Comparison of ENCODE assay signal across 8 cellular contexts in the genomic region with DNA sequence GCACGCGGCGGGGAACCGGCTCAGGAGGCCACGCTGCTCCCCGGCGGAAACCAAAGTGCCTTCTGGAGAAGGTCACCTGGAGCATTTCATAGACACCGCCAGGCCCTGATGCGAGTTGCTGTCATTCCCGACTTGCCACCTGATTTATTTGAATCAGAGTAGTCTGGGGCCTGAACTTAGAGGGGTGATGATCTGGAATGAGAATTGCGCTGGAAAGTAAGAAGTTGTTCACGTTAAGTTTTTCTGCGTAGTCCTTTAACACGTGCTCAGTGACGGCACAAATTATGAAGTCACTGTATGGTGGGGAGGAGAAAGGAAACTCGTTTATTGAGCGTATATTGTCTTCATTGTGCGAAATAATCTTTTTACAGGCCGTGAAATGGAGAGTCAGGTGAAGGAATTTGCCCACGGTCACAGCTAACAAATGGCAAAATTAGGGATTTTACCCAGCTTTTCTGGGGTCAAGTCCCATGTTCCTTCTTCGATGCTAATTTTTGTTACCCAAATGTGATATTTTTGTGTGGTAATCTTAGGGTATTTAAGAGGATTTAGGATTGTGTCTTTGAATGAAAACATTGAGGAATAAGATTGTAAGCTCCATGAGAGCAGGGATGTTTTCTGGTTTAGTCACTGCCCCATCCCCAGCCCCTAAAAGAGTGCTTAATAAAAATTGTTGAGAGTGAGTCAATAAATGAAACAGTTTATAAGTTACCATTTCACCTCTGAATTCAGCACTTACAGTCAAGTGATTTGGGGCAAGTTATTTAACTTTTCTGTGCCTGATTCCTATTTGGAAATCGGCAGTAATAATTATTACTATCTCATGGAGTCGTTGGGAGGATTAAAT. TPM values are rescaled to one million over a fixed set of nuclear protein-coding genes. Genes with fewer than 3 reads are reported as not detected.
A peak's percentile ranks its signal among the peaks of the same experiment; 100 is the strongest.
DNase-seq lines count a peak whose midpoint lies in the region; ATAC-seq and TF ChIP-seq lines count a peak whose summit lies in the region.

No MANE protein-coding gene starts in this region.

- peaks cover 47% of the 10 kb centered on the region for H3K36me3 Mint-ChIP-seq in dendritic cell treated with granulocyte-macrophage colony-stimulating factor and Interleukin-4, amounts not matched to agents 40 ng/mL and 50 ng/mL, for 4 days (ENCODE audit: low read depth)

- no peaks in the 10 kb centered on the region for H3K9me2 ChIP-seq in GM23248 (ENCODE audit: insufficient read depth)

- intact Hi-C loops in dendritic cell treated with granulocyte-macrophage colony-stimulating factor and Interleukin-4, amounts not matched to agents 40 ng/mL and 50 ng/mL, for 4 days (cut with micrococcal nuclease) = loop anchor here (2.0 to 5.0 kb wide), 2 partner anchors 113 to 160 kb away; partner anchors contain the start of gene CAPZB

- peak overlapping the region; percentile 89 for H3K4me3 Mint-ChIP-seq in dendritic cell treated with granulocyte-macrophage colony-stimulating factor and Interleukin-4, amounts not matched to agents 40 ng/mL and 50 ng/mL, for 4 days

- H3K4me2 ChIP-seq in GM23248 (ENCODE audit: unreplicated experiment) = peak overlapping the region; percentile 76

- H3F3A ChIP-seq in GM23248 (ENCODE audit: insufficient read depth) = 0 out of 2 replicates have a peak, but pooled peaks cover 9% of the 10 kb centered on the region

- H3K9ac ChIP-seq in GM23248 = peak overlapping the region; percentile 94

- peaks cover 58% of the 10 kb centered on the region for H3K79me2 ChIP-seq in GM23248 (ENCODE audit: insufficient read depth)

- in situ Hi-C loops in GM23248 (cut with MboI) = no loop called here

- H3K27me3 ChIP-seq in GM23248 (replicated peaks; ENCODE audit: insufficient read depth) (no peaks in the 10 kb centered on the region), RWPE2 (ENCODE audit: insufficient read depth, poor library complexity, severe bottlenecking) (no peaks in the 10 kb centered on the region), lung (ENCODE audit: control insufficient read depth, insufficient read depth) (no peaks in the 10 kb centered on the region)

- TF ChIP-seq CTCF in RWPE2 (IDR thresholded peaks at IDR 0.05; ENCODE audit: poor library complexity, severe bottlenecking) = no peak
- no peak for TF ChIP-seq CTCF in lung (IDR thresholded peaks at IDR 0.05; ENCODE audit: control extremely low read depth, extremely low read depth)

- H2AFZ ChIP-seq in GM23248 = peak overlapping the region; percentile 93

- ATAC-seq in RWPE2 (ENCODE audit: low read depth) (no peak; the same call in 2 of the 3 replicates), lung (ENCODE audit: insufficient read depth, low FRiP score) (no peak)

- H3K9me3 ChIP-seq in GM23248 (ENCODE audit: low read depth) (no peaks in the 10 kb centered on the region), RWPE2 (ENCODE audit: severe bottlenecking) (no peaks in the 10 kb centered on the region), lung (ENCODE audit: control insufficient read depth in 2 of 2, insufficient read depth in 1 of 2, low read length in 1 of 2) (no peaks in the 10 kb centered on the region)

- no peaks in the 10 kb centered on the region for H3K27me3 Mint-ChIP-seq in dendritic cell treated with granulocyte-macrophage colony-stimulating factor and Interleukin-4, amounts not matched to agents 40 ng/mL and 50 ng/mL, for 4 days

- H3K36me3 ChIP-seq in GM23248 (ENCODE audit: low read depth) (no peaks in the 10 kb centered on the region), RWPE2 (ENCODE audit: low read depth) (peaks cover 34% of the 10 kb centered on the region), lung (ENCODE audit: control insufficient read depth in 2 of 2, insufficient read depth in 2 of 2, low read length in 2 of 2) (peaks cover 0 to 4% of the 10 kb centered on the region in 2 donors)

- H3K9me3 Mint-ChIP-seq in dendritic cell treated with granulocyte-macrophage colony-stimulating factor and Interleukin-4, amounts not matched to agents 40 ng/mL and 50 ng/mL, for 4 days = no peaks in the 10 kb centered on the region

- H3K4me1 ChIP-seq in GM23248 (ENCODE audit: insufficient read depth) (peaks cover 11% of the 10 kb centered on the region; the same call in 1 of the 2 replicates), RWPE2 (ENCODE audit: insufficient read depth, poor library complexity, severe bottlenecking) (peaks cover 8% of the 10 kb centered on the region), lung (ENCODE audit: control insufficient read depth in 2 of 2, insufficient read depth in 2 of 2, low read length in 2 of 2) (peaks cover 8 to 26% of the 10 kb centered on the region in 2 donors)

- H3K27ac Mint-ChIP-seq in dendritic cell treated with granulocyte-macrophage colony-stimulating factor and Interleukin-4, amounts not matched to agents 40 ng/mL and 50 ng/mL, for 4 days = peak overlapping the region; percentile 94

- peak; percentile 83 for DNase-seq in CD1c-positive myeloid dendritic cell (ENCODE audit: extremely low spot score)
- DNase-seq in GM23248 = peak; percentile 75
- no peak for DNase-seq in RWPE2 (ENCODE audit: low spot score)
- no peak for DNase-seq in lung (ENCODE audit: low spot score)
- no peak for DNase-seq in NCI-H187 treated with DMSO at 0.1 percent for 48 hours (lab: John Stamatoyannopoulos, UW)
- no peak for DNase-seq in T1000 (lab: John Stamatoyannopoulos, UW)

- 14 to 15% methylated on average over 22 to 23 of the region's 23 CpGs for WGBS in GM23248 (ENCODE audit: low coverage in 1 of 2, low lambda C conversion rate in 2 of 2, missing lambda C conversion rate in 2 of 2), 2 experiments
- 12 to 14% methylated on average over 23 of the region's 23 CpGs for WGBS in lung, 2 donors

- no peaks in the 10 kb centered on the region for H4K20me1 ChIP-seq in GM23248 (ENCODE audit: insufficient read depth)

- H3K27ac ChIP-seq in GM23248 (peak overlapping the region; percentile 84), RWPE2 (ENCODE audit: poor library complexity, severe bottlenecking) (peak overlapping the region; percentile 66), lung (ENCODE audit: low read depth in 1 of 2, low read length in 1 of 2) (peak overlapping the region; percentile 96 to 98), temporal lobe (ENCODE audit: low read depth, low read length) (peak overlapping the region; percentile 74)

- peak overlapping the region; percentile 85 for H3K4me3 ChIP-seq in GM23248
- peak overlapping the region; percentile 87 for H3K4me3 ChIP-seq in RWPE2 (ENCODE audit: severe bottlenecking)
- H3K4me3 ChIP-seq in lung = peak overlapping the region; percentile 90

- peaks cover 42% of the 10 kb centered on the region for H3K4me1 Mint-ChIP-seq in dendritic cell treated with granulocyte-macrophage colony-stimulating factor and Interleukin-4, amounts not matched to agents 40 ng/mL and 50 ng/mL, for 4 days (ENCODE audit: low read depth)

RNA-seq across cellular contexts. Expression of gene NBL1, which starts 46.4 kb away (rescaled TPM):
- total RNA-seq in GM23248 (2014; rRNA removed; shearing (Covaris generic)) = 201 and 290 TPM in 2 replicates
- 239 and 259 TPM in 2 replicates for polyA plus RNA-seq in GM23248 (2016; fragmentation: Nextera tagmentation; extraction: Ambion mirVana)
- 100 to 1,000 TPM; 107 to 133 TPM for total RNA-seq in lung
- polyA plus RNA-seq in lung = 100 to 1,000 TPM in 1 of 2 donors, 10 to 100 TPM in 1; 48.0 to 102 TPM
- 29.5 TPM for total RNA-seq in temporal lobe

Comparison
In these comparisons a context has a peak if more than half of its experiments do, and no peak if none do; other contexts are left out.
1. DNase-seq: peak in CD1c-positive myeloid dendritic cell (single experiment) and GM23248 (single experiment); none in RWPE2 (single experiment), lung (single experiment), NCI-H187 treated with DMSO at 0.1 percent for 48 hours (single experiment) and T1000 (single experiment).
2. Peak in every context shown above with its lines, with median percentiles within 50 percentile points of each other: H3K27ac ChIP-seq and H3K4me3 ChIP-seq.